Comparison of ENCODE assay signal across 24 cellular contexts in the genomic region with DNA sequence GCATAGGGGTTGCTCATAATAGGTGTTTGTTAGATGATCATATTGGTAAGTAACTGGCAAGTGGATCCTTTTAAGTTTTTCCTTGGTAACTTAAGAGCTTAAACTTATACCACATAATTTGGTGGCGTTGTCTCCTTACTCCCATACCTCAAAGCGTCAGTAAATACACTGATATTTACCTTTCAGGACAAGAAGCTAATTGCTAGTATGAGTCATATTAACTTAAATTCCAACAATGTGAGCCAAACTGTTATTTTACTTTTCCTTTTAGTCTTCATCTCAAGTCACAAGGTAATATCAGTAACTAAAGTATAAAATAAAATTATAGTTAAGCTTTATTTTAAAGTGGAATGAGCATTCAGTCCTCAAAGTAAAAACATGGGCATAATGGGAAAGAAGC.
"Had no signal": no experiment of that assay in that cellular context is flagged by ENCODE, and none has a peak within 500 bp of the region (broad histone marks: within the 10 kb centered on the region; RNA-seq: fewer than 3 reads in every experiment).

No MANE protein-coding gene starts in this region.

- H3K27ac ChIP-seq: body of pancreas, dorsolateral prefrontal cortex, neural progenitor cell, sigmoid colon, thoracic aorta, upper lobe of left lung had no signal

- DNase-seq: activated CD4-positive, alpha-beta T cell treated with anti-CD3 and anti-CD28 coated beads for 4 hours; activated CD4-positive, alpha-beta T cell treated with anti-CD3 and anti-CD28 coated beads, Interleukin-2, amount 50 U/mL, for 48 hours; activated CD4-positive, CD25-positive, alpha-beta regulatory T cell; activated CD8-positive, alpha-beta memory T cell treated with anti-CD3 and anti-CD28 coated beads, Interleukin-2, amount 50 U/mL, for 48 hours; activated naive CD4-positive, alpha-beta T cell treated with anti-CD3 and anti-CD28 coated beads for 36 hours; activated naive CD8-positive, alpha-beta T cell treated with anti-CD3 and anti-CD28 coated beads, Interleukin-2, amount 10 ng/mL, durations not matched to agents 7 days and 5 days; activated T-cell treated with anti-CD3 and anti-CD28 coated beads, Interleukin-2, amount 50 U/mL, for 4 hours; amniotic stem cell; body of pancreas; caudate nucleus; dorsolateral prefrontal cortex; foreskin fibroblast; left ventricle myocardium superior; mammary epithelial cell; naive thymus-derived CD8-positive, alpha-beta T cell; posterior cingulate gyrus; sigmoid colon; stimulated activated CD4-positive, alpha-beta T cell treated with anti-CD3 and anti-CD28 coated beads, Interleukin-2, amount 100 ng/mL, for 48 hours; stimulated activated CD8-positive, alpha-beta memory T cell treated with anti-CD3 and anti-CD28 coated beads, Interleukin-4, amount 100 ng/mL, for 48 hours; stimulated activated naive CD4-positive, alpha-beta T cell; T-helper 17 cell; upper lobe of left lung had no signal

- H3K4me3 ChIP-seq: body of pancreas, dorsolateral prefrontal cortex, neural progenitor cell, sigmoid colon, thoracic aorta, upper lobe of left lung had no signal

- H3K36me3 ChIP-seq: neural progenitor cell, sigmoid colon, thoracic aorta, upper lobe of left lung had no signal

- H3K27me3 ChIP-seq: body of pancreas, dorsolateral prefrontal cortex, neural progenitor cell, sigmoid colon, upper lobe of left lung had no signal

- H3K9me3 ChIP-seq: body of pancreas, sigmoid colon, thoracic aorta, upper lobe of left lung had no signal

- H3K4me1 ChIP-seq: body of pancreas, neural progenitor cell, sigmoid colon, upper lobe of left lung had no signal

- H2AFZ ChIP-seq: neural progenitor cell had no signal

- H3K4me2 ChIP-seq: neural progenitor cell had no signal
